Comparison of ENCODE assay signal across 20 cellular contexts in the genomic region with DNA sequence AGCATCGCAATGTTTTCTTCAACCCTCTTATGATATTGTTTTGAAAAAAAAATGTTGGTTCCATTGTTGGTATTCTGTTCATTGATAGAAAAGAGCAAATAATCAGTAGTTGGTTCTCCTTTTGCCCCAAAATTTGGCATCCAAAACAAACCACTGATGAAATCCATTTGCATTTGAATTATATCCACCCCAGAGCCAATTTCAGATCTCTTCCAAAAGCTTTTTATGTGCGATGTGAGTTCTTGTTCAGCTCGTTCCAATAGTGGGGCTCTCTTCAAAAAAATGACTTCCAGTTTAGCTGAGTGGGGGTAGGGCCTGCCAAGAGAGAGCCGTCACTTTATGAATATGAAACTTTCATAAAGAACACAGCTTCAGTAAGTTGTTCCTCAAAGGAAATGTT.
"Had no signal": no experiment of that assay in that cellular context is flagged by ENCODE, and none has a peak within 500 bp of the region (broad histone marks: within the 10 kb centered on the region; RNA-seq: fewer than 3 reads in every experiment).

No MANE protein-coding gene starts in this region.

- H3K4me3 Mint-ChIP-seq: immature natural killer cell; memory B cell; naive thymus-derived CD8-positive, alpha-beta T cell; nephron; neural crest cell; stimulated activated memory B cell treated with anti-CD40 and anti-IgM and Interleukin-4, amounts not matched to agents 10 μg/mL and 1 μg/mL and 100 μg/mL, for 72 hours had no signal

- H3K27me3 Mint-ChIP-seq: memory B cell; stimulated activated memory B cell treated with anti-CD40 and anti-IgM and Interleukin-4, amounts not matched to agents 10 μg/mL and 1 μg/mL and 100 μg/mL, for 72 hours had no signal

- DNase-seq: immature natural killer cell; islet precursor cell; left ventricle myocardium inferior; naive thymus-derived CD8-positive, alpha-beta T cell; pancreas; psoas muscle; right lobe of liver; stimulated activated CD4-positive, alpha-beta T cell treated with anti-CD3 and anti-CD28 coated beads, Interleukin-1b, Interleukin-23, amount 100 ng/mL, for 48 hours; stimulated activated CD4-positive, alpha-beta T cell treated with anti-CD3 and anti-CD28 coated beads, Interleukin-2, amount 100 ng/mL, for 48 hours; stimulated activated CD4-positive, alpha-beta T cell treated with anti-CD3 and anti-CD28 coated beads, Interleukin-4, amount 100 ng/mL, for 4 hours; stimulated activated CD8-positive, alpha-beta memory T cell treated with anti-CD3 and anti-CD28 coated beads, Interleukin-4, amount 100 ng/mL, for 48 hours; stimulated activated naive CD4-positive, alpha-beta T cell treated with Interleukin-2 at 50 U/mL for 16 hours; stomach; tibial artery; trophoblast cell; uterus had no signal

- H3K36me3 Mint-ChIP-seq: immature natural killer cell; memory B cell; naive thymus-derived CD8-positive, alpha-beta T cell; stimulated activated memory B cell treated with anti-CD40 and anti-IgM and Interleukin-4, amounts not matched to agents 10 μg/mL and 1 μg/mL and 100 μg/mL, for 72 hours had no signal

- H3K27ac Mint-ChIP-seq: immature natural killer cell; memory B cell; naive thymus-derived CD8-positive, alpha-beta T cell; nephron; stimulated activated memory B cell treated with anti-CD40 and anti-IgM and Interleukin-4, amounts not matched to agents 10 μg/mL and 1 μg/mL and 100 μg/mL, for 72 hours had no signal

- H3K4me1 Mint-ChIP-seq: immature natural killer cell; memory B cell; naive thymus-derived CD8-positive, alpha-beta T cell; nephron; neural crest cell; stimulated activated memory B cell treated with anti-CD40 and anti-IgM and Interleukin-4, amounts not matched to agents 10 μg/mL and 1 μg/mL and 100 μg/mL, for 72 hours had no signal

- ATAC-seq: naive thymus-derived CD8-positive, alpha-beta T cell; pancreas; psoas muscle; right lobe of liver; stimulated activated memory B cell treated with anti-CD40 and anti-IgM and Interleukin-4, amounts not matched to agents 10 μg/mL and 1 μg/mL and 100 μg/mL, for 72 hours had no signal

- H3K9me3 Mint-ChIP-seq: nephron had no signal
